Comparison of ENCODE assay signal across 13 cellular contexts in the genomic region with DNA sequence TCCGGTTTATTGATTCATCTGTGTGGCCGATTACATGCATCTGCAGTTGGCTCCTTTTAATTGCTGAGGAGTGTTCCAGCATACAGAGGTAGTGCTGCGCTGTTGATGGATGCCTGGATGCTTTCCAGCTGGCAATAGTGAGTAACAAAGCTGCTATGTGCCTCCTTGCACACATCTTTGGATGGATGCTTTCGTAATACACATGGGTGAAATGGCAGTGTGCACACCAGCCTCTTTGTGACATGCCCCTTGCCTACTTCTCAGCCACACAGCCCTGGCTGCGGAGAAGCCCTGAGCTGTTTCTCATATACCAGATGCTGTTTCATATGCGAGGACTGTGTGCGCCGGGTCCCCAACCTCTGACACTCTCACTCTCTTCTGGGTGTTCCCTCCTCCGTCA.
A peak's percentile ranks its signal among the peaks of the same experiment; 100 is the strongest.
DNase-seq lines count a peak whose midpoint lies in the region; ATAC-seq, FAIRE-seq and TF ChIP-seq lines count a peak whose summit lies in the region.
"Had no signal": no experiment of that assay in that cellular context is flagged by ENCODE, and none has a peak within 500 bp of the region (broad histone marks: within the 10 kb centered on the region; RNA-seq: fewer than 3 reads in every experiment).

No MANE protein-coding gene starts in this region.

- H3K9me3 ChIP-seq in BLaER1 treated with 17β-estradiol and CSF1 and Interleukin-3, amounts not matched to agents 10 nM and 100 nM (replicated peaks in 1 of 11), result no peaks in the 10 kb centered on the region
- no peaks in the 10 kb centered on the region for H3K9me3 ChIP-seq in adipocyte (ENCODE audit: control insufficient read depth, low read length)
- H3K9me3 ChIP-seq in colonic mucosa, result no peaks in the 10 kb centered on the region
- H3K9me3 ChIP-seq: adrenal gland had no signal

- no peaks in the 10 kb centered on the region for H4K20me1 ChIP-seq in BLaER1 treated with 17β-estradiol and CSF1 and Interleukin-3, amounts not matched to agents 10 nM and 100 nM

- FAIRE-seq in islet of Langerhans (lab: Jason Lieb, UNC), result peak; percentile 66

- no peak overlapping the region for H3K27ac ChIP-seq in BLaER1 treated with 17β-estradiol and CSF1 and Interleukin-3, amounts not matched to agents 10 nM and 100 nM
- no peak overlapping the region for H3K27ac ChIP-seq in colonic mucosa
- H3K27ac ChIP-seq: adrenal gland had no signal

- no peak overlapping the region for H3K4me3 ChIP-seq in BLaER1 treated with 17β-estradiol and CSF1 and Interleukin-3, amounts not matched to agents 10 nM and 100 nM
- H3K4me3 ChIP-seq in adipocyte (ENCODE audit: low read length), result no peak overlapping the region
- no peak overlapping the region for H3K4me3 ChIP-seq in colonic mucosa
- H3K4me3 ChIP-seq: adrenal gland had no signal

- no peak overlapping the region for H3K9ac ChIP-seq in BLaER1 treated with 17β-estradiol and CSF1 and Interleukin-3, amounts not matched to agents 10 nM and 100 nM
- peak overlapping the region; percentile 14 for H3K9ac ChIP-seq in adipocyte (ENCODE audit: low read length)
- H3K9ac ChIP-seq in colonic mucosa (ENCODE audit: low read depth in 2 of 2, low read length in 2 of 2), result no peak overlapping the region

- intact Hi-C loops in colonic mucosa (cut with DNase I), result no loop called here

- peaks cover 8 to 97% (median 71%) of the 10 kb centered on the region in 10 experiments; a peak in 18 of 20 replicates for H3K4me1 ChIP-seq in BLaER1 treated with 17β-estradiol and CSF1 and Interleukin-3, amounts not matched to agents 10 nM and 100 nM
- H3K4me1 ChIP-seq in adipocyte (ENCODE audit: control insufficient read depth, insufficient read depth, low read length) (peaks cover 37% of the 10 kb centered on the region), colonic mucosa (no peaks in the 10 kb centered on the region)

- H3K36me3 ChIP-seq in BLaER1 treated with 17β-estradiol and CSF1 and Interleukin-3, amounts not matched to agents 10 nM and 100 nM, result no peaks in the 10 kb centered on the region
- no peaks in the 10 kb centered on the region for H3K36me3 ChIP-seq in adipocyte (ENCODE audit: control insufficient read depth, insufficient read depth, low read length, severe bottlenecking)
- no peaks in the 10 kb centered on the region for H3K36me3 ChIP-seq in colonic mucosa
- H3K36me3 ChIP-seq: adrenal gland had no signal

- ATAC-seq in GM18505 (IDR thresholded peaks at IDR 0.05; ENCODE audit: unreplicated experiment), result no peak
- no peak for ATAC-seq in HG03571 (IDR thresholded peaks at IDR 0.05; ENCODE audit: unreplicated experiment)

- DNase-seq in NCI-H1092 treated with DMSO at 0.1 percent for 48 hours (lab: John Stamatoyannopoulos, UW) (peak; percentile 76), adipocyte (ENCODE audit: low read depth) (no peak), superior temporal gyrus (ENCODE audit: extremely low spot score) (no peak), colonic mucosa (no peak)
- DNase-seq: activated CD8-positive, alpha-beta memory T cell treated with anti-CD3 and anti-CD28 coated beads, Interleukin-2, amount 50 U/mL, for 4 hours; C1 segment of cervical spinal cord; hypothalamus; NCI-H510A treated with DMSO at 0.1 percent for 48 hours had no signal

- no peak for TF ChIP-seq CTCF in colonic mucosa (IDR thresholded peaks at IDR 0.05)

- no peak for TF ChIP-seq POLR2A in GM18505 (IDR thresholded peaks at IDR 0.05; ENCODE audit: borderline replicate concordance, extremely low read depth, insufficient read depth, insufficient read length)

- no peaks in the 10 kb centered on the region for H3K27me3 ChIP-seq in BLaER1 treated with 17β-estradiol and CSF1 and Interleukin-3, amounts not matched to agents 10 nM and 100 nM
- H3K27me3 ChIP-seq in adipocyte (replicated peaks; ENCODE audit: control insufficient read depth, insufficient read depth, low read length) (peaks cover 5% of the 10 kb centered on the region), colonic mucosa (no peaks in the 10 kb centered on the region)
- H3K27me3 ChIP-seq: adrenal gland had no signal

- H3K4me2 ChIP-seq in BLaER1 treated with 17β-estradiol and CSF1 and Interleukin-3, amounts not matched to agents 10 nM and 100 nM, result peak overlapping the region in 8 of 11 experiments; percentile 46 to 95 (median 77); a peak in 15 of 22 replicates
